Comparison of ENCODE assay signal across 2 cellular contexts in the genomic region with DNA sequence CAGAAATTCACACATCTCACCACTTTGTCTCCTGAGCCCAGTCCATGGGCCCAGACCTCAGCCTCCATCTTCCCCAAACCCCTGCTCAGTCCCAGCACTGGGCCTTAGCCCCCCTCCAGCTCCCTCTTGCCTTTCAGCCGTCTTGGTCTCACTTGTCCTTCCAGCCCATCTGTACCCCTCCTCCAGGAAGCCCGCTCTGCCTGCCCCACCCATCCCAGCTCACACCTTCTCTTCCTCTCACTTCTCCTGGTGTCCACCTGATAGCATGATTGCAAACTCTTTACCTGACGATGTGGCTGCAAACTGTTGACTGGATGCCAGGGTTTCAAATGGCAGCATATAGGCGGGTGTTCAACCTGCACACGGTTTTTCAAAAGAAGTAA.
TF ChIP-seq lines count a peak whose summit lies in the region.

No MANE protein-coding gene starts in this region.

TF ChIP-seq in HEK293, 187 proteins besides CTCF, POLR2A, EP300 and RAD21:
- TF ChIP-seq ZNF302 (tag by site-specific recombination; IDR thresholded peaks at IDR 0.05; ENCODE audit: low read depth) (no peak), ZNF354C (tag by site-specific recombination; IDR thresholded peaks at IDR 0.05; ENCODE audit: borderline replicate concordance, low read depth) (no peak), ZNF48 (tag by site-specific recombination; IDR thresholded peaks at IDR 0.05) (no peak), ZNF10 (tag by site-specific recombination; IDR thresholded peaks at IDR 0.05) (no peak), ZNF623 (tag by site-specific recombination; IDR thresholded peaks at IDR 0.05) (no peak)
- TF ChIP-seq, protein P1, sequence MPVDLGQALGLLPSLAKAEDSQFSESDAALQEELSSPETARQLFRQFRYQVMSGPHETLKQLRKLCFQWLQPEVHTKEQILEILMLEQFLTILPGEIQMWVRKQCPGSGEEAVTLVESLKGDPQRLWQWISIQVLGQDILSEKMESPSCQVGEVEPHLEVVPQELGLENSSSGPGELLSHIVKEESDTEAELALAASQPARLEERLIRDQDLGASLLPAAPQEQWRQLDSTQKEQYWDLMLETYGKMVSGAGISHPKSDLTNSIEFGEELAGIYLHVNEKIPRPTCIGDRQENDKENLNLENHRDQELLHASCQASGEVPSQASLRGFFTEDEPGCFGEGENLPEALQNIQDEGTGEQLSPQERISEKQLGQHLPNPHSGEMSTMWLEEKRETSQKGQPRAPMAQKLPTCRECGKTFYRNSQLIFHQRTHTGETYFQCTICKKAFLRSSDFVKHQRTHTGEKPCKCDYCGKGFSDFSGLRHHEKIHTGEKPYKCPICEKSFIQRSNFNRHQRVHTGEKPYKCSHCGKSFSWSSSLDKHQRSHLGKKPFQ (tag by site-specific recombination; IDR thresholded peaks at IDR 0.05): no peak

TF ChIP-seq in SK-N-SH, 30 proteins besides CTCF, POLR2A, EP300 and RAD21:
- no peak for TF ChIP-seq MEF2A (IDR thresholded peaks at IDR 0.05; ENCODE audit: borderline replicate concordance, low read depth)
- no peak for TF ChIP-seq FOXJ3 (CRISPR knock-in tag; IDR thresholded peaks at IDR 0.05)
- TF ChIP-seq EZH2phosphoT487 (IDR thresholded peaks at IDR 0.05; ENCODE audit: borderline replicate concordance, low read depth): no peak
- TF ChIP-seq, protein P2, sequence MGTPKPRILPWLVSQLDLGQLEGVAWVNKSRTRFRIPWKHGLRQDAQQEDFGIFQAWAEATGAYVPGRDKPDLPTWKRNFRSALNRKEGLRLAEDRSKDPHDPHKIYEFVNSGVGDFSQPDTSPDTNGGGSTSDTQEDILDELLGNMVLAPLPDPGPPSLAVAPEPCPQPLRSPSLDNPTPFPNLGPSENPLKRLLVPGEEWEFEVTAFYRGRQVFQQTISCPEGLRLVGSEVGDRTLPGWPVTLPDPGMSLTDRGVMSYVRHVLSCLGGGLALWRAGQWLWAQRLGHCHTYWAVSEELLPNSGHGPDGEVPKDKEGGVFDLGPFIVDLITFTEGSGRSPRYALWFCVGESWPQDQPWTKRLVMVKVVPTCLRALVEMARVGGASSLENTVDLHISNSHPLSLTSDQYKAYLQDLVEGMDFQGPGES (IDR thresholded peaks at IDR 0.05; ENCODE audit: low read depth, low read length): no peak
- TF ChIP-seq FOSL2 (IDR thresholded peaks at IDR 0.05; ENCODE audit: borderline replicate concordance, low read depth): no peak
- no peak for TF ChIP-seq NRF1 (IDR thresholded peaks at IDR 0.05; ENCODE audit: low read depth, low read length)
- TF ChIP-seq FOXM1 (IDR thresholded peaks at IDR 0.05; ENCODE audit: low read depth): no peak
- TF ChIP-seq YY1 (IDR thresholded peaks at IDR 0.05; ENCODE audit: low read depth): no peak
TF ChIP-seq in SK-N-SH: peak in this region for 0.
